In the genomic region with DNA sequence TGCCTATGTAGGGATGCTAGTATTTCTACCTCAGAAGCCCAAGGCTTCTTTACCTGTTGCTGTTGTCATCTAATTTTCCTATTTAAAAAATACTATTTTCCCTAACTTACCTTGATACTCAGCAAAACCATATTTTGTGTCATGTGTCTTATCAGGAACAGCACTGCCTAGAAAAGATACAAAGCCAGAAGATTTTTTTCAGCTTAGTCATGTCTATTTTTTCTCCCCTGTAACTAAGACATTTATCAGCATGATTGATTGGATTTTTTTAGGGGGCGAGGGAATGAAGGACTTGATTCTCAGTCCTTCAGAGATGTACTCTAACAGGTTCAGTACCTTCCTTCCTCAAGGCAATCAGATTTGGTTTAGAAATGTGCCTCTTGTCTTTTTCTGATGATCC, we compare ENCODE assay signal across 10 cellular contexts. TPM values are rescaled to one million over a fixed set of nuclear protein-coding genes. Genes with fewer than 3 reads are reported as not detected.
DNase-seq lines count a peak whose midpoint lies in the region; ATAC-seq and TF ChIP-seq lines count a peak whose summit lies in the region.
"Had no signal": no experiment of that assay in that cellular context is flagged by ENCODE, and none has a peak within 500 bp of the region (broad histone marks: within the 10 kb centered on the region; RNA-seq: fewer than 3 reads in every experiment).

No MANE protein-coding gene starts in this region.

- peak overlapping the region; percentile 78 for H3K9ac ChIP-seq in adipocyte (ENCODE audit: low read length)

- H3K9me3 ChIP-seq in adipocyte (ENCODE audit: control insufficient read depth, low read length) (no peaks in the 10 kb centered on the region), thyroid gland (no peaks in the 10 kb centered on the region)

- ATAC-seq in activated T-cell treated with anti-CD3 and anti-CD28 coated beads, Interleukin-2, amount 50 U/mL, for 4 hours, result no peak

- TF ChIP-seq CTCF in thyroid gland (IDR thresholded peaks at IDR 0.05), result no peak
- no peak for TF ChIP-seq CTCF in lower leg skin (IDR thresholded peaks at IDR 0.05)
- TF ChIP-seq CTCF in GM10266 (IDR thresholded peaks at IDR 0.05; ENCODE audit: control insufficient read depth, insufficient read depth, low read depth, missing control alignments), result no peak
- no peak for TF ChIP-seq CTCF in nephron progenitor cell (IDR thresholded peaks at IDR 0.05)

- no peaks in the 10 kb centered on the region for H3K36me3 Mint-ChIP-seq in activated T-cell treated with anti-CD3 and anti-CD28 coated beads, Interleukin-2, amount 50 U/mL, for 4 hours (ENCODE audit: insufficient read depth)
- no peaks in the 10 kb centered on the region for H3K36me3 Mint-ChIP-seq in nephron progenitor cell (ENCODE audit: low read depth)

- 65 to 83% methylated on average over 1 of the region's 1 CpG for WGBS in thyroid gland, 2 donors
- WGBS in lower leg skin, 2 donors, result 41 to 57% methylated on average over 1 of the region's 1 CpG

- H3K9me3 Mint-ChIP-seq in activated T-cell treated with anti-CD3 and anti-CD28 coated beads, Interleukin-2, amount 50 U/mL, for 4 hours, result no peaks in the 10 kb centered on the region
- H3K9me3 Mint-ChIP-seq in nephron progenitor cell, result peaks cover 4% of the 10 kb centered on the region
- H3K9me3 Mint-ChIP-seq: naive B cell had no signal

- H3K4me3 ChIP-seq in adipocyte (ENCODE audit: low read length) (peak overlapping the region; percentile 71), thyroid gland (replicated peaks in 1 of 3) (no peak overlapping the region), lower leg skin (ENCODE audit: low read depth, poor library complexity, severe bottlenecking) (no peak overlapping the region)

- H3K4me1 ChIP-seq in adipocyte (ENCODE audit: control insufficient read depth, insufficient read depth, low read length) (peaks cover 45% of the 10 kb centered on the region), thyroid gland (peaks cover 23 to 48% of the 10 kb centered on the region in 2 donors)

- peaks cover 54% of the 10 kb centered on the region for H3K4me1 Mint-ChIP-seq in activated T-cell treated with anti-CD3 and anti-CD28 coated beads, Interleukin-2, amount 50 U/mL, for 4 hours (ENCODE audit: low read depth)
- peaks cover 52% of the 10 kb centered on the region for H3K4me1 Mint-ChIP-seq in nephron progenitor cell

- intact Hi-C loops in thyroid gland (cut with DNase I) (no loop called here), lower leg skin (cut with DNase I; ENCODE audit: low total_unique reads) (no loop called here)

- H3K27me3 ChIP-seq in adipocyte (replicated peaks; ENCODE audit: control insufficient read depth, insufficient read depth, low read length), result no peaks in the 10 kb centered on the region
- H3K27me3 ChIP-seq in thyroid gland, result no peaks in the 10 kb centered on the region

- DNase-seq in activated T-cell treated with anti-CD3 and anti-CD28 coated beads, Interleukin-2, amount 50 U/mL, for 4 hours, result no peak
- no peak for DNase-seq in activated T-cell treated with anti-CD3 and anti-CD28 coated beads, Interleukin-2, amount 50 U/mL, for 1 hour
- DNase-seq in adipocyte (ENCODE audit: low read depth), result peak; percentile 24
- peak; percentile 53 for DNase-seq in kidney glomerular epithelial cell (lab: John Stamatoyannopoulos, UW)
- no peak for DNase-seq in thyroid gland
- DNase-seq in lower leg skin (ENCODE audit: low spot score in 2 of 2), result no peak
- DNase-seq in GM10266 (ENCODE audit: extremely low spot score), result no peak
- no peak for DNase-seq in nephron progenitor cell
- DNase-seq: activated CD4-positive, alpha-beta T cell treated with anti-CD3 and anti-CD28 coated beads for 1 hour; naive B cell had no signal

- TF ChIP-seq POLR2A in thyroid gland (IDR thresholded peaks at IDR 0.05) (no peak), lower leg skin (IDR thresholded peaks at IDR 0.05) (no peak)

- no peaks in the 10 kb centered on the region for H3K27me3 Mint-ChIP-seq in activated T-cell treated with anti-CD3 and anti-CD28 coated beads, Interleukin-2, amount 50 U/mL, for 4 hours (ENCODE audit: low read depth)
- H3K27me3 Mint-ChIP-seq in nephron progenitor cell (ENCODE audit: low read depth, poor library complexity), result peaks cover 21% of the 10 kb centered on the region
- H3K27me3 Mint-ChIP-seq: naive B cell had no signal

- H3K36me3 ChIP-seq in adipocyte (ENCODE audit: control insufficient read depth, insufficient read depth, low read length, severe bottlenecking) (no peaks in the 10 kb centered on the region), thyroid gland (no peaks in the 10 kb centered on the region)

- no peak overlapping the region for H3K27ac Mint-ChIP-seq in nephron progenitor cell

- peak overlapping the region; percentile 46 to 80 (median 77) for H3K27ac ChIP-seq in thyroid gland

- peak overlapping the region; percentile 70 for H3K4me3 Mint-ChIP-seq in activated T-cell treated with anti-CD3 and anti-CD28 coated beads, Interleukin-2, amount 50 U/mL, for 4 hours
- H3K4me3 Mint-ChIP-seq in nephron progenitor cell, result no peak overlapping the region

RNA-seq across cellular contexts. Expression of a gene that starts 3.5 kb away (rescaled TPM):
- 1 to 10 TPM; 7.3 to 8.6 (median 7.9) TPM for total RNA-seq in activated T-cell treated with anti-CD3 and anti-CD28 coated beads, Interleukin-2, amount 50 U/mL, for 4 hours
- total RNA-seq in thyroid gland, result 10 to 100 TPM; 39.8 to 88.4 (median 48.1) TPM
- 100 to 1,000 TPM in 3 of 4 donors, 10 to 100 TPM in 1; 84.8 to 162 (median 120) TPM for total RNA-seq in lower leg skin

RNA-seq across cellular contexts. Expression of a gene that starts 50.3 kb away (rescaled TPM):
- total RNA-seq in activated T-cell treated with anti-CD3 and anti-CD28 coated beads, Interleukin-2, amount 50 U/mL, for 4 hours, result 10 to 100 TPM; 33.7 to 42.7 (median 41.4) TPM
- 10 to 100 TPM; 33.6 to 54.7 (median 46.1) TPM for total RNA-seq in thyroid gland
- total RNA-seq in lower leg skin, result 10 to 100 TPM; 10.5 to 17.0 (median 13.0) TPM

Comparison
In these comparisons a context has a peak if more than half of its experiments do, and no peak if none do; other contexts are left out.
1. DNase-seq: peak in adipocyte (single experiment) and kidney glomerular epithelial cell (single experiment); none in activated T-cell treated with anti-CD3 and anti-CD28 coated beads, Interleukin-2, amount 50 U/mL, for 4 hours (single experiment), activated T-cell treated with anti-CD3 and anti-CD28 coated beads, Interleukin-2, amount 50 U/mL, for 1 hour (single experiment), thyroid gland (0 of 2), lower leg skin (0 of 2), GM10266 (single experiment) and nephron progenitor cell (single experiment).
2. RNA of a gene that starts 3.5 kb away (total RNA-seq): 84.8 to 162 TPM in lower leg skin and 39.8 to 88.4 TPM in thyroid gland; 7.3 to 8.6 TPM in activated T-cell treated with anti-CD3 and anti-CD28 coated beads, Interleukin-2, amount 50 U/mL, for 4 hours; every median in the first group is over 4 times any median in the second.